Comparison of ENCODE assay signal across 9 cellular contexts in the genomic region with DNA sequence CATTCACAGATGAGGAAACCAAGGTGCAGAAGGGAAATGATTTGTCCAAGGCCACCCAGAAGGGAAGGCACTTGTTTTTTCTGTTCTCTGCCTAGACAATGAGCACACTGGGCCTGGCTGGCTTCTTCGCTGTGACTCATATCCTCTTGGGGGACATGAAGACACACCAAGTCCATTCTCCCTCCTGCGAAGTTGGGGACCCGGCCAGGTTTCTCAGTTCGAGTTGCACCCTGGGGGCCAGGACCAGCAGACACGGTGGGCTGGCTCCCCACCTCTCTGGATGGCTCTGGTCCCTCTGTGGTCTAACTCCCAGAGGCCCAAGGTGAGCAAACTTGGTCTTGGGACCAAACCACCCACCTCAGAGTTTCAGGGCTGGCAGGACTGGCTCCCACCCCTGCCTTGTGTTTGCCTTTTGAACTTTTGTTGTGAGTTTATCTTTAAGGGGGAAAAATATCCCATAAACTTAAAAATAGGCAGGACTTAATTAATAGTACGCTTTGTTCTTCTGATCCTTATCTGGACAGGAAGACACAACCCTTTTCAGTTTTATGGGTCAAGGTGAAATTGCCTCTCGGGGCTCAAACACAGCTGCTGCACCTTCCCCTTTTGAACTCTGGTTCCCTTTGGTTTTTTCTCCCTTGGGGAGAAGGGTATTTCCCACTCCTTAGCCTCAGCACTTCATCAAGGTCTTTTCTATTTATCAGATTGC. TPM values are rescaled to one million over a fixed set of nuclear protein-coding genes. Genes with fewer than 3 reads are reported as not detected.
A peak's percentile ranks its signal among the peaks of the same experiment; 100 is the strongest.
DNase-seq lines count a peak whose midpoint lies in the region; ATAC-seq and TF ChIP-seq lines count a peak whose summit lies in the region.
"Had no signal": no experiment of that assay in that cellular context is flagged by ENCODE, and none has a peak within 500 bp of the region (broad histone marks: within the 10 kb centered on the region; RNA-seq: fewer than 3 reads in every experiment).

No MANE protein-coding gene starts in this region.

- no peaks in the 10 kb centered on the region for H4K20me1 ChIP-seq in H9 (ENCODE audit: control insufficient read depth, insufficient read depth, insufficient read length)

- no peak overlapping the region for H3K4me3 Mint-ChIP-seq in H9

- no peak overlapping the region for H4K8ac ChIP-seq in H9 (replicated peaks; ENCODE audit: insufficient read length, low read depth, low read length)

- H4K91ac ChIP-seq in H9 (ENCODE audit: insufficient read length, low read depth, low read length), result no peak overlapping the region

- WGBS in H9 (ENCODE audit: extremely low coverage, insufficient read length, low lambda C conversion rate), result no CpG with 5 or more reads among the region's 7 CpGs

- H2AK5ac ChIP-seq in H9 (ENCODE audit: insufficient read length, low read length), result no peak overlapping the region

- no peaks in the 10 kb centered on the region for H3K27me3 Mint-ChIP-seq in H9 (ENCODE audit: low read depth)

- H3K9ac ChIP-seq in H9 (ENCODE audit: extremely low read depth, insufficient read length, low read length), result no peak overlapping the region

- H3K4ac ChIP-seq in H9 (ENCODE audit: low read depth, low read length), result no peak overlapping the region

- no peak overlapping the region for H2BK15ac ChIP-seq in H9 (ENCODE audit: low read depth, low read length)

- no peak overlapping the region for H3T11ph ChIP-seq in H9 (ENCODE audit: low read length)

- no peak overlapping the region for H3K14ac ChIP-seq in H9 (ENCODE audit: insufficient read depth, low read length)

- DNase-seq in SKM-1 treated with dmso at 0.1 percent for 144 hours (lab: John Stamatoyannopoulos, UW; ENCODE audit: unreplicated experiment), result peak; percentile 40
- DNase-seq in SKM-1 (lab: John Stamatoyannopoulos, UW; ENCODE audit: unreplicated experiment), result no peak
- peak; percentile 17 for DNase-seq in astrocyte of the spinal cord (ENCODE audit: low read depth, low spot score)
- DNase-seq in stimulated activated CD8-positive, alpha-beta memory T cell treated with anti-CD3 and anti-CD28 coated beads, Interleukin-4, amount 100 ng/mL, for 48 hours, result peak; percentile 46
- no peak for DNase-seq in stimulated activated CD4-positive, alpha-beta T cell treated with anti-CD3 and anti-CD28 coated beads, Interleukin-12 subunit alpha, Interleukin-12 subunit beta, amount 100 ng/mL, for 4 hours
- DNase-seq in H9, result no peak

- no peaks in the 10 kb centered on the region for H3K9me3 ChIP-seq in H9 (ENCODE audit: control insufficient read depth, low read depth, low read length)

- H3K4me1 Mint-ChIP-seq in H9, result peaks cover 3 to 4% of the 10 kb centered on the region in 2 experiments; a peak in 3 of 4 replicates

- H2BK120ac ChIP-seq in H9 (ENCODE audit: low read depth, low read length, poor library complexity, severe bottlenecking), result no peak overlapping the region

- no peak overlapping the region for H3K27ac ChIP-seq in H9 (ENCODE audit: insufficient read length, low read depth, low read length)

- ATAC-seq in HG03432 (IDR thresholded peaks at IDR 0.05; ENCODE audit: unreplicated experiment) (peak; percentile 76), HG02870 (IDR thresholded peaks at IDR 0.05; ENCODE audit: unreplicated experiment) (no peak)
- ATAC-seq: Panc1 had no signal

- H4K5ac ChIP-seq in H9 (ENCODE audit: insufficient read length, low read depth, low read length), result no peak overlapping the region

- H3K56ac ChIP-seq in H9 (ENCODE audit: insufficient read length, low read depth, low read length), result no peak overlapping the region

- no peak for TF ChIP-seq CTCF in astrocyte of the spinal cord (IDR thresholded peaks at IDR 0.05; ENCODE audit: low read depth, low read length)
- TF ChIP-seq CTCF in H9 (conservative IDR thresholded peaks at IDR 0.05), result no peak

- H3K79me2 ChIP-seq in H9 (ENCODE audit: insufficient read depth, low read length), result no peaks in the 10 kb centered on the region

- H2AFZ ChIP-seq in H9 (ENCODE audit: low read length), result no peak overlapping the region

- in situ Hi-C loops in astrocyte of the spinal cord (cut with HindIII; ENCODE audit: low sequenced_read_pairs), result no loop called here

- H2BK20ac ChIP-seq in H9 (ENCODE audit: low read depth, low read length, poor library complexity, severe bottlenecking), result no peak overlapping the region

- no peak overlapping the region for H3K23ac ChIP-seq in H9 (ENCODE audit: insufficient read length, low read depth, low read length)

- no peaks in the 10 kb centered on the region for H3K9me3 Mint-ChIP-seq in H9

- no peaks in the 10 kb centered on the region for H3K79me1 ChIP-seq in H9 (ENCODE audit: insufficient read depth, low read depth, low read length, poor library complexity, severe bottlenecking)

- H3K27ac Mint-ChIP-seq in H9, result peak overlapping the region in 1 of 3 experiments; percentile 57; a peak in 1 of 7 replicates

- no peaks in the 10 kb centered on the region for H3K23me2 ChIP-seq in H9 (ENCODE audit: insufficient read length, low read depth, low read length, poor library complexity, severe bottlenecking)

- H3K4me3 ChIP-seq in astrocyte of the spinal cord (ENCODE audit: low read depth, low read length), result no peak overlapping the region

- H3K4me2 ChIP-seq in H9 (ENCODE audit: insufficient read depth, insufficient read length, low read length), result no peak overlapping the region

- H3K36me3 Mint-ChIP-seq in H9 (ENCODE audit: insufficient read depth in 1 of 3, low read depth in 3 of 3), result no peaks in the 10 kb centered on the region; a peak in 1 of 7 replicates

- no peak overlapping the region for H2BK5ac ChIP-seq in H9 (ENCODE audit: insufficient read length, low read length)

- no peaks in the 10 kb centered on the region for H3K4me1 ChIP-seq in H9 (ENCODE audit: insufficient read depth, low read length)

- H3K27me3 ChIP-seq in H9 (ENCODE audit: insufficient read depth, low read length), result no peaks in the 10 kb centered on the region

- no peak overlapping the region for H2BK12ac ChIP-seq in H9 (ENCODE audit: insufficient read length, low read depth, low read length)

- no peak overlapping the region for H3K18ac ChIP-seq in H9 (ENCODE audit: insufficient read length, low read depth, low read length)

RNA-seq across cellular contexts. Expression of a gene that starts 9.0 kb away (rescaled TPM):
- total RNA-seq in H9 (2021), result 181 TPM in 2 replicates

RNA-seq across cellular contexts. Expression of a gene that starts 32.3 kb away (rescaled TPM):
- 51.5 and 53.5 TPM in 2 replicates for total RNA-seq in H9 (2021)

RNA-seq across cellular contexts. Expression of a gene that starts 37.5 kb away (rescaled TPM):
- total RNA-seq in H9 (2021), result 3.0 and 3.1 TPM in 2 replicates

RNA-seq across cellular contexts. Expression of a gene that starts 47.7 kb away (rescaled TPM):
- total RNA-seq in H9 (2021), result 8.3 and 9.5 TPM in 2 replicates

Comparison
In these comparisons a context has a peak if more than half of its experiments do, and no peak if none do; other contexts are left out.
1. DNase-seq: peak in SKM-1 treated with dmso at 0.1 percent for 144 hours (single experiment), astrocyte of the spinal cord (single experiment) and stimulated activated CD8-positive, alpha-beta memory T cell treated with anti-CD3 and anti-CD28 coated beads, Interleukin-4, amount 100 ng/mL, for 48 hours (single experiment); none in SKM-1 (single experiment), stimulated activated CD4-positive, alpha-beta T cell treated with anti-CD3 and anti-CD28 coated beads, Interleukin-12 subunit alpha, Interleukin-12 subunit beta, amount 100 ng/mL, for 4 hours (single experiment) and H9 (single experiment).